18 cellular contexts compared by ENCODE assay signal in genomic region chr10:98265403-98266378, GRCh38. TPM values are rescaled to one million over a fixed set of nuclear protein-coding genes. Genes with fewer than 3 reads are reported as not detected.
DNase-seq lines count a peak whose midpoint lies in the region; ATAC-seq and TF ChIP-seq lines count a peak whose summit lies in the region.
"Had no signal": no experiment of that assay in that cellular context is flagged by ENCODE, and none has a peak within 500 bp of the region (broad histone marks: within the 10 kb centered on the region; RNA-seq: fewer than 3 reads in every experiment).

No MANE protein-coding gene starts in this region.

- no peak for TF ChIP-seq POLR2A in lower leg skin (IDR thresholded peaks at IDR 0.05)

- ATAC-seq in HG02571 (IDR thresholded peaks at IDR 0.05; ENCODE audit: unreplicated experiment) (no peak), GM18502 (IDR thresholded peaks at IDR 0.05; ENCODE audit: poor library complexity, unreplicated experiment) (no peak)
- ATAC-seq: activated T-cell treated with anti-CD3 and anti-CD28 coated beads, Interleukin-2, amount 50 U/mL, for 4 hours; GM23338; left lobe of liver; natural killer cell treated with Interleukin-12 subunit alpha and Interleukin-12 subunit beta and Interleukin-15 and Interleukin-18, amount 100 ng/mL, for 72 hours; stimulated activated naive B cell treated with anti-CD40 and anti-IgM and Interleukin-4, amounts not matched to agents 10 μg/mL and 1 μg/mL and 100 μg/mL, for 72 hours had no signal

- H3K27ac ChIP-seq in SJCRH30 (peak overlapping the region; percentile 66), tibial artery (peak overlapping the region; percentile 94)

- H3K27me3 ChIP-seq in SJCRH30 (no peaks in the 10 kb centered on the region), tibial artery (no peaks in the 10 kb centered on the region)

- TF ChIP-seq CTCF in lower leg skin (IDR thresholded peaks at IDR 0.05) (no peak), tibial artery (IDR thresholded peaks at IDR 0.05) (no peak)

- intact Hi-C loops in lower leg skin (cut with DNase I; ENCODE audit: low total_unique reads), result no loop called here
- intact Hi-C loops in tibial artery (cut with DNase I; ENCODE audit: low total_unique reads), result loop anchor here (10.0 kb wide), 1 partner anchor 149 kb away; the partner anchor contains the start of gene PYROXD2

- WGBS in lower leg skin, 2 donors, result 61 to 66% methylated on average over 17 of the region's 17 CpGs

- peaks cover 34% of the 10 kb centered on the region for H3K4me1 ChIP-seq in SJCRH30
- H3K4me1 ChIP-seq in tibial artery, result peaks cover 0 to 65% (median 53%) of the 10 kb centered on the region in 4 donors

- H3K36me3 ChIP-seq in SJCRH30 (no peaks in the 10 kb centered on the region), tibial artery (peaks cover 0 to 13% (median 0%) of the 10 kb centered on the region in 3 donors)

- no peaks in the 10 kb centered on the region for H3K9me3 ChIP-seq in SJCRH30 (replicated peaks)
- H3K9me3 ChIP-seq in tibial artery, result no peaks in the 10 kb centered on the region

- H3K4me3 ChIP-seq in SJCRH30, result peak overlapping the region; percentile 27
- no peak overlapping the region for H3K4me3 ChIP-seq in lower leg skin (ENCODE audit: low read depth, poor library complexity, severe bottlenecking)
- H3K4me3 ChIP-seq in tibial artery, result no peak overlapping the region
- H3K4me3 ChIP-seq: GM23338 had no signal

- DNase-seq in activated CD8-positive, alpha-beta memory T cell treated with anti-CD3 and anti-CD28 coated beads for 24 hours, result peak; percentile 50
- DNase-seq in activated CD8-positive, alpha-beta memory T cell treated with anti-CD3 and anti-CD28 coated beads, Interleukin-2, amount 50 U/mL, for 48 hours, result no peak
- DNase-seq in SJCRH30 (peak; percentile 68 to 78), lower leg skin (ENCODE audit: low spot score in 2 of 2) (peak; percentile 11 to 81), tibial artery (no peak), putamen (ENCODE audit: low spot score) (no peak)
- DNase-seq: activated CD4-positive, alpha-beta T cell treated with anti-CD3 and anti-CD28 coated beads for 4 hours; activated T-cell treated with anti-CD3 and anti-CD28 coated beads, Interleukin-2, amount 50 U/mL, for 4 hours; Kasumi-1; NCI-H1694; NCI-H526 treated with DMSO at 0.1 percent for 48 hours; RPMI8226; stimulated activated naive B cell treated with anti-CD40 and anti-IgM and Interleukin-4, amounts not matched to agents 10 μg/mL and 1 μg/mL and 100 μg/mL, for 72 hours had no signal

RNA-seq across cellular contexts. Expression of gene LOXL4, which starts 2.3 kb away (rescaled TPM):
- 8.1 and 8.7 TPM in 2 replicates for total RNA-seq in SJCRH30 (2014; rRNA removed; shearing (Covaris generic))
- 1 to 10 TPM; 1.7 to 4.0 (median 2.3) TPM for total RNA-seq in lower leg skin
- total RNA-seq: activated T-cell treated with anti-CD3 and anti-CD28 coated beads, Interleukin-2, amount 50 U/mL, for 4 hours; natural killer cell treated with Interleukin-12 subunit alpha and Interleukin-12 subunit beta and Interleukin-15 and Interleukin-18, amount 100 ng/mL, for 72 hours had no signal

Comparison
In these comparisons a context has a peak if more than half of its experiments do, and no peak if none do; other contexts are left out.
1. DNase-seq: peak in activated CD8-positive, alpha-beta memory T cell treated with anti-CD3 and anti-CD28 coated beads for 24 hours (single experiment), SJCRH30 (2 of 2) and lower leg skin (2 of 2); none in activated CD8-positive, alpha-beta memory T cell treated with anti-CD3 and anti-CD28 coated beads, Interleukin-2, amount 50 U/mL, for 48 hours (single experiment), tibial artery (0 of 2) and putamen (single experiment).